In genomic region chr2:127511917-127512316, GRCh38 we compare ENCODE assay signal across 22 cellular contexts. TPM values are rescaled to one million over a fixed set of nuclear protein-coding genes. Genes with fewer than 3 reads are reported as not detected.
DNase-seq lines count a peak whose midpoint lies in the region; ATAC-seq and TF ChIP-seq lines count a peak whose summit lies in the region.
"Had no signal": no experiment of that assay in that cellular context is flagged by ENCODE, and none has a peak within 500 bp of the region (broad histone marks: within the 10 kb centered on the region; RNA-seq: fewer than 3 reads in every experiment).

No MANE protein-coding gene starts in this region.

- peak overlapping the region in 2 of 4 donors; percentile 3 to 6 for H3K4me3 Mint-ChIP-seq in CD4-positive, CD25-positive, alpha-beta regulatory T cell
- H3K4me3 Mint-ChIP-seq in CD8-positive, alpha-beta T cell = no peak overlapping the region
- no peak overlapping the region for H3K4me3 Mint-ChIP-seq in chondrocyte (ENCODE audit: unreplicated experiment)
- no peak overlapping the region for H3K4me3 Mint-ChIP-seq in nephron progenitor cell
- H3K4me3 Mint-ChIP-seq: T-helper 1 cell treated with Interleukin-12 subunit alpha and Interleukin-12 subunit beta and Interleukin-4 antibody, amounts not matched to agents 30 μg/mL and 1 μg/mL, for 36 hours had no signal

- H3K36me3 Mint-ChIP-seq in CD4-positive, CD25-positive, alpha-beta regulatory T cell = peaks cover 25% of the 10 kb centered on the region
- peaks cover 78% of the 10 kb centered on the region for H3K36me3 Mint-ChIP-seq in CD8-positive, alpha-beta T cell
- H3K36me3 Mint-ChIP-seq in chondrocyte (ENCODE audit: low read depth) = peaks cover 7% of the 10 kb centered on the region
- peaks cover 34% of the 10 kb centered on the region for H3K36me3 Mint-ChIP-seq in nephron progenitor cell (ENCODE audit: low read depth)

- ATAC-seq in CD4-positive, CD25-positive, alpha-beta regulatory T cell (ENCODE audit: low read depth in 2 of 2) = no peak
- ATAC-seq in CD8-positive, alpha-beta T cell = no peak
- no peak for ATAC-seq in HG02571 (IDR thresholded peaks at IDR 0.05; ENCODE audit: unreplicated experiment)
- ATAC-seq: left lung, PC-3 had no signal

- no peaks in the 10 kb centered on the region for H3K9me3 Mint-ChIP-seq in CD4-positive, CD25-positive, alpha-beta regulatory T cell
- H3K9me3 Mint-ChIP-seq in CD8-positive, alpha-beta T cell = no peaks in the 10 kb centered on the region
- H3K9me3 Mint-ChIP-seq in chondrocyte (ENCODE audit: low read depth) (no peaks in the 10 kb centered on the region), nephron progenitor cell (no peaks in the 10 kb centered on the region)
- H3K9me3 Mint-ChIP-seq: T-helper 1 cell treated with Interleukin-12 subunit alpha and Interleukin-12 subunit beta and Interleukin-4 antibody, amounts not matched to agents 30 μg/mL and 1 μg/mL, for 36 hours had no signal

- POLR2A ChIA-PET in CD8-positive, alpha-beta T cell (lab: Charles Lee) = no interaction called here

- no peak for TF ChIP-seq CTCF in CD8-positive, alpha-beta T cell (IDR thresholded peaks at IDR 0.05)
- TF ChIP-seq CTCF in chondrocyte (IDR thresholded peaks at IDR 0.05) (no peak), nephron progenitor cell (IDR thresholded peaks at IDR 0.05) (no peak), sigmoid colon (IDR thresholded peaks at IDR 0.05) (no peak)

- TF ChIP-seq POLR2A in sigmoid colon (IDR thresholded peaks at IDR 0.05) = no peak

- H3K4me1 Mint-ChIP-seq in CD4-positive, CD25-positive, alpha-beta regulatory T cell = peaks cover 55 to 96% (median 77%) of the 10 kb centered on the region in 4 donors
- H3K4me1 Mint-ChIP-seq in CD8-positive, alpha-beta T cell (ENCODE audit: low read depth) = peaks cover 89% of the 10 kb centered on the region
- peaks cover 93% of the 10 kb centered on the region for H3K4me1 Mint-ChIP-seq in chondrocyte (ENCODE audit: low read depth)
- H3K4me1 Mint-ChIP-seq in nephron progenitor cell = peaks cover 52% of the 10 kb centered on the region

- no peak overlapping the region for H3K4me3 ChIP-seq in CD4-positive, CD25-positive, alpha-beta regulatory T cell (ENCODE audit: low read depth, low read length)
- no peak overlapping the region for H3K4me3 ChIP-seq in CD8-positive, alpha-beta T cell (ENCODE audit: low read depth, low read length)
- H3K4me3 ChIP-seq in sigmoid colon = no peak overlapping the region
- H3K4me3 ChIP-seq: cardiac muscle cell, GM23248, left lung had no signal

- no peak for TF ChIP-seq EP300 in sigmoid colon (IDR thresholded peaks at IDR 0.05)

- 68 to 86% methylated on average over 1 of the region's 1 CpG for WGBS in sigmoid colon, 2 donors

- peak overlapping the region in 2 of 3 donors; percentile 4 to 48 for H3K27ac Mint-ChIP-seq in CD4-positive, CD25-positive, alpha-beta regulatory T cell
- H3K27ac Mint-ChIP-seq in CD8-positive, alpha-beta T cell = peak overlapping the region; percentile 72
- H3K27ac Mint-ChIP-seq in chondrocyte (ENCODE audit: unreplicated experiment) (peak overlapping the region; percentile 32), nephron progenitor cell (peak overlapping the region; percentile 10)
- H3K27ac Mint-ChIP-seq: T-helper 1 cell treated with Interleukin-12 subunit alpha and Interleukin-12 subunit beta and Interleukin-4 antibody, amounts not matched to agents 30 μg/mL and 1 μg/mL, for 36 hours had no signal

- no peak for DNase-seq in CD4-positive, CD25-positive, alpha-beta regulatory T cell
- DNase-seq in CD8-positive, alpha-beta T cell = no peak
- DNase-seq in chondrocyte (ENCODE audit: low spot score) = no peak
- no peak for DNase-seq in nephron progenitor cell
- DNase-seq in sigmoid colon = no peak
- no peak for DNase-seq in T1000 (lab: John Stamatoyannopoulos, UW)
- DNase-seq: anterior cingulate cortex; Caco-2; GM23248; left lung; NCI-H1092 treated with DMSO at 0.1 percent for 48 hours; NCI-H2081 treated with DMSO at 0.1 percent for 48 hours; NCI-H446; PC-3; SIG-M5; stimulated activated CD4-positive, alpha-beta T cell treated with anti-CD3 and anti-CD28 coated beads, Interleukin-2, amount 100 ng/mL, for 48 hours; stimulated activated naive CD4-positive, alpha-beta T cell had no signal

- H3K36me3 ChIP-seq in CD4-positive, CD25-positive, alpha-beta regulatory T cell (ENCODE audit: control insufficient read depth, insufficient read depth, low read length) = peaks cover 44% of the 10 kb centered on the region
- H3K36me3 ChIP-seq in CD8-positive, alpha-beta T cell (ENCODE audit: insufficient read depth, low read length) = peaks cover 14% of the 10 kb centered on the region
- H3K36me3 ChIP-seq in sigmoid colon = peaks cover 0 to 7% (median 3%) of the 10 kb centered on the region in 4 donors
- H3K36me3 ChIP-seq: cardiac muscle cell had no signal

- CTCF ChIA-PET in CD8-positive, alpha-beta T cell (lab: Charles Lee) = no interaction called here

- H3K27me3 ChIP-seq in CD4-positive, CD25-positive, alpha-beta regulatory T cell (ENCODE audit: control insufficient read depth, insufficient read depth, low read length) = no peaks in the 10 kb centered on the region
- no peaks in the 10 kb centered on the region for H3K27me3 ChIP-seq in CD8-positive, alpha-beta T cell (ENCODE audit: insufficient read depth, low read length)
- no peaks in the 10 kb centered on the region for H3K27me3 ChIP-seq in sigmoid colon
- H3K27me3 ChIP-seq: cardiac muscle cell, left lung had no signal

- H3K9me3 ChIP-seq in CD4-positive, CD25-positive, alpha-beta regulatory T cell (ENCODE audit: control insufficient read depth in 2 of 2, low read length in 2 of 2) = no peaks in the 10 kb centered on the region
- no peaks in the 10 kb centered on the region for H3K9me3 ChIP-seq in CD8-positive, alpha-beta T cell (ENCODE audit: low read length)
- no peaks in the 10 kb centered on the region for H3K9me3 ChIP-seq in sigmoid colon
- H3K9me3 ChIP-seq: Caco-2, left lung had no signal

- no peak overlapping the region for H3K27ac ChIP-seq in CD4-positive, CD25-positive, alpha-beta regulatory T cell (ENCODE audit: insufficient read depth, low read length, poor library complexity, severe bottlenecking)
- no peak overlapping the region for H3K27ac ChIP-seq in CD8-positive, alpha-beta T cell (ENCODE audit: low read depth, low read length)
- no peak overlapping the region for H3K27ac ChIP-seq in sigmoid colon
- H3K27ac ChIP-seq: cardiac muscle cell, epithelial cell of prostate, GM23248, VCaP had no signal

- intact Hi-C loops in CD8-positive, alpha-beta T cell (cut with DNase I, micrococcal nuclease) = no loop called here
- intact Hi-C loops in sigmoid colon (cut with DNase I) = no loop called here

- H3K27me3 Mint-ChIP-seq in CD4-positive, CD25-positive, alpha-beta regulatory T cell = no peaks in the 10 kb centered on the region
- H3K27me3 Mint-ChIP-seq in CD8-positive, alpha-beta T cell (ENCODE audit: low read depth) = no peaks in the 10 kb centered on the region
- H3K27me3 Mint-ChIP-seq in chondrocyte (ENCODE audit: low read depth) (no peaks in the 10 kb centered on the region), nephron progenitor cell (ENCODE audit: low read depth, poor library complexity) (no peaks in the 10 kb centered on the region)

- peaks cover 14% of the 10 kb centered on the region for H3K4me1 ChIP-seq in CD4-positive, CD25-positive, alpha-beta regulatory T cell (ENCODE audit: control insufficient read depth, insufficient read depth, low read length, poor library complexity, severe bottlenecking)
- H3K4me1 ChIP-seq in CD8-positive, alpha-beta T cell (ENCODE audit: insufficient read depth, low read length) = peaks cover 33% of the 10 kb centered on the region
- H3K4me1 ChIP-seq in sigmoid colon = peaks cover 0 to 60% (median 49%) of the 10 kb centered on the region in 4 donors

RNA-seq across cellular contexts. Expression of gene IWS1, which starts 14.4 kb away (rescaled TPM):
- total RNA-seq in CD4-positive, CD25-positive, alpha-beta regulatory T cell = 39.6 TPM
- 10 to 100 TPM; 15.4 to 20.4 (median 18.7) TPM for polyA plus RNA-seq in CD4-positive, CD25-positive, alpha-beta regulatory T cell
- 10 to 100 TPM; 30.4 to 33.4 TPM for total RNA-seq in CD8-positive, alpha-beta T cell
- total RNA-seq in chondrocyte = 32.4 to 41.8 TPM (median 37.4 TPM) in 3 replicates
- 10 to 100 TPM; 28.1 to 47.9 (median 30.7) TPM for total RNA-seq in sigmoid colon
- 10 to 100 TPM; 28.8 to 32.6 (median 31.2) TPM for polyA plus RNA-seq in sigmoid colon

RNA-seq across cellular contexts. Expression of gene MYO7B, which starts 23.6 kb away (rescaled TPM):
- not detected for total RNA-seq in CD4-positive, CD25-positive, alpha-beta regulatory T cell
- polyA plus RNA-seq in CD4-positive, CD25-positive, alpha-beta regulatory T cell = under 1 TPM in 1 of 4 donors, not detected in 3; 0.12 TPM
- total RNA-seq in CD8-positive, alpha-beta T cell = under 1 TPM; 0.25 to 0.33 TPM
- total RNA-seq in chondrocyte (0.02 to 0.31 TPM in 2 of 3 replicates, not detected in the other), sigmoid colon (1 to 10 TPM in 2 of 4 donors, under 1 TPM in 1, not detected in 1; 0.54 to 3.0 (median 1.4) TPM)
- polyA plus RNA-seq in sigmoid colon = 100 to 1,000 TPM in 1 of 3 donors, 10 to 100 TPM in 2; 57.6 to 128 (median 67.9) TPM
- total RNA-seq: GM23248 had no signal
- polyA plus RNA-seq: GM23248 had no signal

Comparison
In these comparisons a context has a peak if more than half of its experiments do, and no peak if none do; other contexts are left out.
1. H3K27ac Mint-ChIP-seq: peak in every context shown above with its lines; median percentile 72 in CD8-positive, alpha-beta T cell; 32 in chondrocyte; 26 in CD4-positive, CD25-positive, alpha-beta regulatory T cell; 10 in nephron progenitor cell.